ENCODE assay signal across 25 cellular contexts in genomic region chrX:18537524-18537923, GRCh38.
A peak's percentile ranks its signal among the peaks of the same experiment; 100 is the strongest.
DNase-seq lines count a peak whose midpoint lies in the region; ATAC-seq and TF ChIP-seq lines count a peak whose summit lies in the region.
"Had no signal": no experiment of that assay in that cellular context is flagged by ENCODE, and none has a peak within 500 bp of the region (broad histone marks: within the 10 kb centered on the region; RNA-seq: fewer than 3 reads in every experiment).

No MANE protein-coding gene starts in this region.

- H3K27ac ChIP-seq in esophagus squamous epithelium (no peak overlapping the region), GM23248 (no peak overlapping the region)
- H3K27ac ChIP-seq: BLaER1 had no signal

- ATAC-seq in GM19351 (IDR thresholded peaks at IDR 0.05; ENCODE audit: unreplicated experiment) (peak; percentile 55), HG03432 (IDR thresholded peaks at IDR 0.05; ENCODE audit: unreplicated experiment) (peak; percentile 60), left colon (peak; percentile 45), GM18517 (IDR thresholded peaks at IDR 0.05; ENCODE audit: unreplicated experiment) (no peak)
- ATAC-seq: CD8-positive, alpha-beta T cell; PC-3; SK-N-SH treated with all-trans-retinoic acid at 6 μM for 48 hours; T-cell had no signal

- H3K36me3 ChIP-seq in esophagus squamous epithelium = no peaks in the 10 kb centered on the region
- no peaks in the 10 kb centered on the region for H3K36me3 ChIP-seq in GM23248 (ENCODE audit: low read depth)
- H3K36me3 ChIP-seq: BLaER1, MG63 had no signal

- H3K27me3 ChIP-seq in esophagus squamous epithelium (no peaks in the 10 kb centered on the region), GM23248 (replicated peaks; ENCODE audit: insufficient read depth) (no peaks in the 10 kb centered on the region)
- H3K27me3 ChIP-seq: MG63 had no signal

- H3K9me2 ChIP-seq in GM23248 (ENCODE audit: insufficient read depth) = no peaks in the 10 kb centered on the region

- intact Hi-C loops in left colon (cut with DNase I, micrococcal nuclease) = no loop called here
- intact Hi-C loops in esophagus squamous epithelium (cut with DNase I) = no loop called here

- no peaks in the 10 kb centered on the region for H4K20me1 ChIP-seq in GM23248 (ENCODE audit: insufficient read depth)
- H4K20me1 ChIP-seq: BLaER1 had no signal

- H3K9ac ChIP-seq in GM23248 = no peak overlapping the region
- H3K9ac ChIP-seq: BLaER1 had no signal

- 55 to 76% methylated on average over 1 of the region's 1 CpG for WGBS in esophagus squamous epithelium, 2 donors
- 83 to 91% methylated on average over 1 of the region's 1 CpG for WGBS in GM23248 (ENCODE audit: low coverage in 1 of 2, low lambda C conversion rate in 2 of 2, missing lambda C conversion rate in 2 of 2), 2 experiments

- H3K9me3 ChIP-seq in esophagus squamous epithelium (no peaks in the 10 kb centered on the region), GM23248 (ENCODE audit: low read depth) (no peaks in the 10 kb centered on the region)
- H3K9me3 ChIP-seq: BLaER1, MG63 had no signal

- H2AFZ ChIP-seq in GM23248 = no peak overlapping the region

- DNase-seq in GM13977 (ENCODE audit: low spot score) (peak; percentile 16), left colon (no peak), esophagus squamous epithelium (lab: John Stamatoyannopoulos, UW) (no peak), NCI-H526 (lab: John Stamatoyannopoulos, UW) (no peak), GM23248 (no peak)
- DNase-seq: Calu3; CD8-positive, alpha-beta T cell; EL; H7; Karpas-422; MG63; NCI-H1048; NCI-H1436; NCI-H1930; NCI-H446 treated with DMSO at 0.1 percent for 48 hours; NCI-H774; PC-3; RPMI8226; SHP77 treated with DMSO at 0.1 percent for 48 hours; T-cell had no signal

- H3F3A ChIP-seq in GM23248 (ENCODE audit: insufficient read depth) = no peaks in the 10 kb centered on the region

- H3K4me2 ChIP-seq in GM23248 (ENCODE audit: unreplicated experiment) = no peak overlapping the region
- H3K4me2 ChIP-seq: BLaER1 had no signal

- no peak for TF ChIP-seq POLR2A in esophagus squamous epithelium (IDR thresholded peaks at IDR 0.05)

- in situ Hi-C loops in GM13977 (cut with MboI; ENCODE audit: low pct_unique_long_range_greater_than_20kb, low sequenced_read_pairs, unreplicated experiment) (no loop called here), GM23248 (cut with MboI) (no loop called here)

- TF ChIP-seq CTCF in GM13977 (IDR thresholded peaks at IDR 0.05; ENCODE audit: extremely low read depth, insufficient read depth, missing control alignments) (no peak), esophagus squamous epithelium (IDR thresholded peaks at IDR 0.05) (no peak)

- no peak overlapping the region for H3K4me3 ChIP-seq in esophagus squamous epithelium
- no peak overlapping the region for H3K4me3 ChIP-seq in GM23248
- H3K4me3 ChIP-seq: BLaER1, MG63 had no signal

- H3K79me2 ChIP-seq in GM23248 (ENCODE audit: insufficient read depth) = no peaks in the 10 kb centered on the region

- H3K4me1 ChIP-seq in esophagus squamous epithelium (no peaks in the 10 kb centered on the region), GM23248 (ENCODE audit: insufficient read depth) (no peaks in the 10 kb centered on the region)
- H3K4me1 ChIP-seq: BLaER1 had no signal
